Comparison of ENCODE assay signal across 8 cellular contexts in genomic region chr1:23790696-23791433, GRCh38. TPM values are rescaled to one million over a fixed set of nuclear protein-coding genes. Genes with fewer than 3 reads are reported as not detected.
DNase-seq lines count a peak whose midpoint lies in the region; TF ChIP-seq lines count a peak whose summit lies in the region.

LYPLA2 (plus strand) TSS chr1:23791145; CDS start chr1:23792683, 1,538 bp downstream.

- H2BK15ac ChIP-seq in neuronal stem cell (ENCODE audit: low read length), result no peak within 1 kb of the TSS

- peak within 1 kb of the TSS; percentile 24 for H2AK5ac ChIP-seq in neuronal stem cell (ENCODE audit: low read depth, low read length)

- peak within 1 kb of the TSS; percentile 85 for H3K9ac ChIP-seq in GM23248
- H3K9ac ChIP-seq in neuronal stem cell (ENCODE audit: low read depth, low read length, poor library complexity), result peak within 1 kb of the TSS; percentile 90
- H3K9ac ChIP-seq in subcutaneous abdominal adipose tissue (ENCODE audit: low read length in 5 of 5), result peak within 1 kb of the TSS; percentile 78 to 94 (median 88)

- peaks cover 18% of the 10 kb centered on the region for H3K4me1 ChIP-seq in DOHH2 (ENCODE audit: control insufficient read depth, low read length)
- H3K4me1 ChIP-seq in GM23248 (ENCODE audit: insufficient read depth), result peaks cover 10% of the 10 kb centered on the region
- H3K4me1 ChIP-seq in neuronal stem cell (ENCODE audit: control insufficient read depth in 2 of 2, insufficient read depth in 1 of 2, low read depth in 1 of 2, low read length in 2 of 2), result peaks cover 5 to 17% of the 10 kb centered on the region in 2 donors
- peaks cover 9 to 29% (median 23%) of the 10 kb centered on the region in 5 donors for H3K4me1 ChIP-seq in subcutaneous abdominal adipose tissue (ENCODE audit: control insufficient read depth in 5 of 5, insufficient read depth in 5 of 5, low read length in 5 of 5)

- H2BK120ac ChIP-seq in neuronal stem cell (ENCODE audit: low read depth, low read length), result no peak within 1 kb of the TSS

- H4K8ac ChIP-seq in neuronal stem cell (ENCODE audit: low read depth, low read length), result no peak within 1 kb of the TSS

- H3K4me3 ChIP-seq in DOHH2 (ENCODE audit: low read length), result peak within 1 kb of the TSS; percentile 78
- H3K4me3 ChIP-seq in GM23248, result peak within 1 kb of the TSS; percentile 97
- peak within 1 kb of the TSS; percentile 87 to 96 for H3K4me3 ChIP-seq in neuronal stem cell (ENCODE audit: low read length in 2 of 2)
- H3K4me3 ChIP-seq in subcutaneous abdominal adipose tissue (ENCODE audit: low read depth in 1 of 5, low read length in 5 of 5), result peak within 1 kb of the TSS; percentile 75 to 97 (median 87)

- 2 to 3% methylated on average over 34 to 45 of the region's 45 CpGs for WGBS in GM23248 (ENCODE audit: low coverage in 1 of 2, low lambda C conversion rate in 2 of 2, missing lambda C conversion rate in 2 of 2), 2 experiments
- WGBS in neuronal stem cell (ENCODE audit: extremely low coverage in 2 of 2, insufficient read length in 2 of 2, insufficient replicate concordance in 1 of 2), 2 donors, result no CpG with 5 or more reads among the region's 45 CpGs

- H3K14ac ChIP-seq in neuronal stem cell (ENCODE audit: low read length), result no peak within 1 kb of the TSS

- H3K4ac ChIP-seq in neuronal stem cell (ENCODE audit: low read length), result no peak within 1 kb of the TSS

- peak within 1 kb of the TSS; percentile 16 for H3K23ac ChIP-seq in neuronal stem cell (ENCODE audit: low read depth, low read length, poor library complexity)

- peaks cover 16% of the 10 kb centered on the region for H3K79me1 ChIP-seq in neuronal stem cell (ENCODE audit: low read depth, low read length)

- H3K36me3 ChIP-seq in DOHH2 (ENCODE audit: control insufficient read depth, low read length) (peaks cover 35% of the 10 kb centered on the region), GM23248 (ENCODE audit: low read depth) (peaks cover 17% of the 10 kb centered on the region), neuronal stem cell (replicated peaks in 1 of 2; ENCODE audit: control insufficient read depth in 2 of 2, insufficient read depth in 2 of 2, low read length in 2 of 2) (peaks cover 18 to 58% of the 10 kb centered on the region in 2 donors), subcutaneous abdominal adipose tissue (ENCODE audit: control insufficient read depth in 5 of 5, insufficient read depth in 5 of 5, low read length in 5 of 5) (peaks cover 5 to 60% (median 39%) of the 10 kb centered on the region in 5 donors)

- H3K9me3 ChIP-seq in DOHH2 (ENCODE audit: control insufficient read depth, insufficient read depth, low read length) (no peaks in the 10 kb centered on the region), GM23248 (ENCODE audit: low read depth) (no peaks in the 10 kb centered on the region), neuronal stem cell (replicated peaks in 1 of 2; ENCODE audit: control insufficient read depth in 2 of 2, insufficient read depth in 1 of 2, low read depth in 1 of 2, low read length in 2 of 2) (no peaks in the 10 kb centered on the region), subcutaneous abdominal adipose tissue (ENCODE audit: control insufficient read depth in 5 of 5, low read length in 5 of 5) (no peaks in the 10 kb centered on the region)

- TF ChIP-seq CTCF in DOHH2 (IDR thresholded peaks at IDR 0.05; ENCODE audit: low read depth, low read length, poor library complexity, severe bottlenecking), result no peak

- no peaks in the 10 kb centered on the region for H4K20me1 ChIP-seq in DOHH2 (ENCODE audit: control insufficient read depth, insufficient read depth, low read depth, low read length)
- no peaks in the 10 kb centered on the region for H4K20me1 ChIP-seq in GM23248 (ENCODE audit: insufficient read depth)

- no peaks in the 10 kb centered on the region for H3K9me2 ChIP-seq in DOHH2 (replicated peaks; ENCODE audit: control insufficient read depth, low read length)
- no peaks in the 10 kb centered on the region for H3K9me2 ChIP-seq in GM23248 (ENCODE audit: insufficient read depth)

- H3K18ac ChIP-seq in neuronal stem cell (ENCODE audit: low read length), result peak within 1 kb of the TSS; percentile 60

- H3K79me2 ChIP-seq in DOHH2 (ENCODE audit: control insufficient read depth, low read length) (peaks cover 28% of the 10 kb centered on the region), GM23248 (ENCODE audit: insufficient read depth) (peaks cover 38% of the 10 kb centered on the region)

- H3F3A ChIP-seq in DOHH2 (ENCODE audit: control insufficient read depth, insufficient read depth) (peaks cover 13% of the 10 kb centered on the region), GM23248 (ENCODE audit: insufficient read depth) (peaks cover 24% of the 10 kb centered on the region)

- H2AFZ ChIP-seq in GM23248 (peak within 1 kb of the TSS; percentile 85), neuronal stem cell (ENCODE audit: low read length) (peak within 1 kb of the TSS; percentile 89)

- H3K27ac ChIP-seq in DOHH2 (ENCODE audit: low read depth, low read length) (peak within 1 kb of the TSS; percentile 4), GM23248 (peak within 1 kb of the TSS; percentile 62), neuronal stem cell (replicated peaks; ENCODE audit: low read length) (no peak within 1 kb of the TSS), subcutaneous abdominal adipose tissue (ENCODE audit: low read depth, low read length) (peak within 1 kb of the TSS; percentile 54)

- H3K4me2 ChIP-seq in DOHH2 (ENCODE audit: low read length) (peak within 1 kb of the TSS; percentile 82), GM23248 (ENCODE audit: unreplicated experiment) (peak within 1 kb of the TSS; percentile 94), neuronal stem cell (ENCODE audit: insufficient read depth, low read length, poor library complexity, severe bottlenecking) (peak within 1 kb of the TSS; percentile 84)

- no peak within 1 kb of the TSS for H2BK12ac ChIP-seq in neuronal stem cell (ENCODE audit: low read length)

- no peak within 1 kb of the TSS for H4K91ac ChIP-seq in neuronal stem cell (ENCODE audit: low read depth, low read length, poor library complexity)

- H3K27me3 ChIP-seq in DOHH2 (ENCODE audit: control insufficient read depth, low read length), result no peaks in the 10 kb centered on the region
- H3K27me3 ChIP-seq in GM23248 (replicated peaks; ENCODE audit: insufficient read depth), result no peaks in the 10 kb centered on the region
- no peaks in the 10 kb centered on the region for H3K27me3 ChIP-seq in neuronal stem cell (ENCODE audit: control insufficient read depth in 3 of 3, insufficient read depth in 3 of 3, low read depth in 1 of 3, low read length in 3 of 3)
- H3K27me3 ChIP-seq in subcutaneous abdominal adipose tissue (ENCODE audit: control insufficient read depth in 5 of 5, insufficient read depth in 4 of 5, low read length in 5 of 5), result no peaks in the 10 kb centered on the region

- in situ Hi-C loops in GM23248 (cut with MboI), result no loop called here

- DNase-seq in GM23248 (peak; percentile 98), M059J (ENCODE audit: low read depth) (peak; percentile 93), SK-N-DZ (ENCODE audit: low spot score) (peak; percentile 84), foreskin melanocyte (peak; percentile 82), neuronal stem cell (ENCODE audit: low spot score) (no peak)
- peak; percentile 89 for DNase-seq in activated naive CD4-positive, alpha-beta T cell treated with Interleukin-2 at 50 U/mL for 16 hours

- peak within 1 kb of the TSS; percentile 84 for H2BK5ac ChIP-seq in neuronal stem cell (ENCODE audit: low read length)

RNA-seq across cellular contexts. Expression of gene LYPLA2, which starts in this region (rescaled TPM):
- 48.1 and 58.4 TPM in 2 replicates for total RNA-seq in GM23248 (2014; rRNA removed; shearing (Covaris generic))
- polyA plus RNA-seq in GM23248 (2016; fragmentation: Nextera tagmentation; extraction: Ambion mirVana), result 46.3 and 48.2 TPM in 2 replicates
- 52.5 and 71.7 TPM in 2 replicates for total RNA-seq in M059J (2014; rRNA removed; shearing (Covaris generic))
- polyA plus RNA-seq in SK-N-DZ (2014; cell fraction: cytosol; rRNA removed), result 75.8 and 76.5 TPM in 2 replicates
- 95.2 and 101 TPM in 2 replicates for polyA plus RNA-seq in SK-N-DZ (2014; cell fraction: nucleus; rRNA removed)
- 66.5 TPM for polyA plus RNA-seq in neuronal stem cell (2013, experiment 1 of 2)
- 66.6 TPM for polyA plus RNA-seq in neuronal stem cell (2013, experiment 2 of 2)
